Comparison of ENCODE assay signal across 8 cellular contexts in the genomic region with DNA sequence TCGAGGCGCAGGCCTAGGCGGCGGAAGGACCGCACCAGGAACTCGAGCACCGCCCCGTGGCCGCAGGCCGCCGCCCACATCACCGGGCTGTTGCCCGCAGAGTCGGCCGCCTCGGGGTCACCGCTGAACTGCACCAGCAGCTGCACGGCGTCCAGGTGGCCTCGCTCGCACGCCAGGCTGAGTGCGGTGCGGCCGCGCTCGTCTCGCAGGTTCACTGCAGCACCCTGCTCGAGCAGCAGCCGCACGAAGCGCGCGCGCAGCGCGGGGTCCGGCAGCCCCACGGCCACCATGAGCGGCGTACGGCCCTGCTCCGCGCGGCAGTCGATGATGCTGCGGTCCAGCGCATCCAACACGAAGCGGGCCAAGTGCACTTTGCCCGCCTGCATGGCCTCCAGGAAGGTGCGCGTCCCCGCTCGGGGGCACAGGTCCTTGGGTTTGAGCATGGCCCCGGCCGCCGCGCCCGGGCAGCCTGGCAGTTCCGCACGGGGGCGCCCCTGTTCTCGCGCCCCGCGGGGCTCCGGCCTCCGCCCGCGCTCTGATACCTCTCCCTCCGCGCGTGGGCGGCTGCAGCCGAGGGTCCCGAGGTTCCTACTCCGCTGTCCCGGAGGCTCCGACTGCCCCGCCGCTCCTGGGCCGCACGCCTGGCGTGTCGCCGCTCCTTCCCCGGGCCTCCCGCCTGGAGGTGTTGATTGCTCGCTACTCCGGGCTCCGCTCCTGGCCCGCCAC. TPM values are rescaled to one million over a fixed set of nuclear protein-coding genes. Genes with fewer than 3 reads are reported as not detected.
DNase-seq lines count a peak whose midpoint lies in the region; ATAC-seq, FAIRE-seq and TF ChIP-seq lines count a peak whose summit lies in the region.

No MANE protein-coding gene starts in this region.

- H4K8ac ChIP-seq in neuronal stem cell (ENCODE audit: low read depth, low read length): no peak overlapping the region

- no peak overlapping the region for H2BK12ac ChIP-seq in neuronal stem cell (ENCODE audit: low read length)

- H4K91ac ChIP-seq in neuronal stem cell (ENCODE audit: low read depth, low read length, poor library complexity): no peak overlapping the region

- H2AK5ac ChIP-seq in neuronal stem cell (ENCODE audit: low read depth, low read length): peak overlapping the region; percentile 43

- peak overlapping the region; percentile 70 for H3K23ac ChIP-seq in neuronal stem cell (ENCODE audit: low read depth, low read length, poor library complexity)

- DNase-seq in GM18507 (ENCODE audit: extremely low spot score, insufficient read length, low read depth) (peak; percentile 38), NCI-H774 (lab: John Stamatoyannopoulos, UW) (peak; percentile 7), activated T-cell treated with anti-CD3 and anti-CD28 coated beads for 48 hours (ENCODE audit: low read depth) (peak; percentile 46), fibroblast of pulmonary artery (ENCODE audit: low read depth) (no peak), neuronal stem cell (ENCODE audit: low spot score) (no peak), GF-D8 (lab: John Stamatoyannopoulos, UW) (no peak)

- H3K4ac ChIP-seq in neuronal stem cell (ENCODE audit: low read length): no peak overlapping the region

- H3K27ac ChIP-seq in 22Rv1 (no peak overlapping the region), neuronal stem cell (replicated peaks; ENCODE audit: low read length) (no peak overlapping the region)

- H3K4me2 ChIP-seq in neuronal stem cell (ENCODE audit: insufficient read depth, low read length, poor library complexity, severe bottlenecking): peak overlapping the region; percentile 99

- FAIRE-seq in GM18507 (lab: Jason Lieb, UNC): no peak

- peak overlapping the region; percentile 56 for H2BK5ac ChIP-seq in neuronal stem cell (ENCODE audit: low read length)

- H3K18ac ChIP-seq in neuronal stem cell (ENCODE audit: low read length): peak overlapping the region; percentile 74

- peaks cover 0 to 64% (median 40%) of the 10 kb centered on the region in 3 experiments for H3K27me3 ChIP-seq in neuronal stem cell (ENCODE audit: control insufficient read depth in 3 of 3, insufficient read depth in 3 of 3, low read depth in 1 of 3, low read length in 3 of 3)

- peak; percentile 78 for TF ChIP-seq CTCF in 22Rv1 (IDR thresholded peaks at IDR 0.05)
- no peak for TF ChIP-seq CTCF in fibroblast of pulmonary artery (IDR thresholded peaks at IDR 0.05; ENCODE audit: low read length, missing control alignments)

- H2AFZ ChIP-seq in neuronal stem cell (ENCODE audit: low read length): no peak overlapping the region

- H3K79me1 ChIP-seq in neuronal stem cell (ENCODE audit: low read depth, low read length): no peaks in the 10 kb centered on the region

- ATAC-seq in HG02678 (IDR thresholded peaks at IDR 0.05; ENCODE audit: unreplicated experiment): no peak

- H2BK120ac ChIP-seq in neuronal stem cell (ENCODE audit: low read depth, low read length): no peak overlapping the region

- H3K4me3 ChIP-seq in fibroblast of pulmonary artery (replicated peaks; ENCODE audit: low read depth, low read length): peak overlapping the region; percentile 21
- peak overlapping the region in 1 of 2 donors; percentile 79 for H3K4me3 ChIP-seq in neuronal stem cell (ENCODE audit: low read length in 2 of 2)

- H3K36me3 ChIP-seq in neuronal stem cell (replicated peaks in 1 of 2; ENCODE audit: control insufficient read depth in 2 of 2, insufficient read depth in 2 of 2, low read length in 2 of 2): no peaks in the 10 kb centered on the region

- no peak overlapping the region for H3K14ac ChIP-seq in neuronal stem cell (ENCODE audit: low read length)

- no peak overlapping the region for H2BK15ac ChIP-seq in neuronal stem cell (ENCODE audit: low read length)

- no CpG with 5 or more reads among the region's 93 CpGs for WGBS in neuronal stem cell (ENCODE audit: extremely low coverage in 2 of 2, insufficient read length in 2 of 2, insufficient replicate concordance in 1 of 2), 2 donors

- H3K9me3 ChIP-seq in neuronal stem cell (replicated peaks in 1 of 2; ENCODE audit: control insufficient read depth in 2 of 2, insufficient read depth in 1 of 2, low read depth in 1 of 2, low read length in 2 of 2): peaks cover 0 to 7% of the 10 kb centered on the region in 2 donors

- H3K4me1 ChIP-seq in neuronal stem cell (ENCODE audit: control insufficient read depth in 2 of 2, insufficient read depth in 1 of 2, low read depth in 1 of 2, low read length in 2 of 2): peaks cover 14 to 47% of the 10 kb centered on the region in 2 donors

- peak overlapping the region; percentile 86 for H3K9ac ChIP-seq in neuronal stem cell (ENCODE audit: low read depth, low read length, poor library complexity)

RNA-seq across cellular contexts. Expression of a gene that starts 0.6 kb away (rescaled TPM):
- polyA plus RNA-seq in neuronal stem cell (2013, experiment 1 of 2): not detected
- polyA plus RNA-seq in neuronal stem cell (2013, experiment 2 of 2): not detected

RNA-seq across cellular contexts. Expression of a gene that starts 25.4 kb away (rescaled TPM):
- polyA plus RNA-seq in neuronal stem cell (2013, experiment 1 of 2): 3.7 TPM
- polyA plus RNA-seq in neuronal stem cell (2013, experiment 2 of 2): 3.2 TPM

RNA-seq across cellular contexts. Expression of a gene that starts 41.2 kb away (rescaled TPM):
- 12.8 TPM for polyA plus RNA-seq in neuronal stem cell (2013, experiment 1 of 2)
- 13.4 TPM for polyA plus RNA-seq in neuronal stem cell (2013, experiment 2 of 2)

RNA-seq across cellular contexts. Expression of a gene that starts 43.4 kb away (rescaled TPM):
- polyA plus RNA-seq in neuronal stem cell (2013, experiment 1 of 2): 0.36 TPM
- polyA plus RNA-seq in neuronal stem cell (2013, experiment 2 of 2): 0.37 TPM

RNA-seq across cellular contexts. Expression of a gene that starts 58.4 kb away (rescaled TPM):
- 0.13 TPM for polyA plus RNA-seq in neuronal stem cell (2013, experiment 1 of 2)
- 0.08 TPM for polyA plus RNA-seq in neuronal stem cell (2013, experiment 2 of 2)

Comparison
In these comparisons a context has a peak if more than half of its experiments do, and no peak if none do; other contexts are left out.
1. DNase-seq: peak in GM18507 (single experiment), NCI-H774 (single experiment) and activated T-cell treated with anti-CD3 and anti-CD28 coated beads for 48 hours (single experiment); none in fibroblast of pulmonary artery (single experiment), neuronal stem cell (single experiment) and GF-D8 (single experiment).